ENCODE assay signal across 20 cellular contexts in the genomic region with DNA sequence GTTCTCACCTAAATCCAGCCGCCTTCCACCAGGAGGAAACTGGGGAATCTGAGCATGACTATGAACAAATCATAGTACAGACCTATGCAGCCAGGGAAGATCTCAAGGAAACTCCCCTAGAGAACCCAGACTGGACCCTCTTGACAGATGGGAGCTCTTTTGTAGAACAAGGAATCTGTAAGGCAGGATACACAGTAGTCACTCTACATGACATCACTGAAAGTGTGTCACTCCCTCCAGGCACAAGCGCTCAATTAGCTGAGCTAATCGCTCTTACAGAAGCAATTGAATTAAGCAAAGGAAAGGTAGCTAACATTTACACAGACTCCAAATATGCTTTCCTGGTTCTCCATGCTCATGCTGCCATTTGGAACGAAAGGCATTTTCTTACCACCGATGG. TPM values are rescaled to one million over a fixed set of nuclear protein-coding genes. Genes with fewer than 3 reads are reported as not detected.
"Had no signal": no experiment of that assay in that cellular context is flagged by ENCODE, and none has a peak within 500 bp of the region (broad histone marks: within the 10 kb centered on the region; RNA-seq: fewer than 3 reads in every experiment).

No MANE protein-coding gene starts in this region.

- H3K27ac Mint-ChIP-seq: activated naive CD8-positive, alpha-beta T cell treated with anti-CD3 and anti-CD28 coated beads, Interleukin-2, amount 10 ng/mL, durations not matched to agents 7 days and 5 days; mesothelial cell of epicardium; stimulated activated naive CD8-positive, alpha-beta T cell treated with anti-CD3 and anti-CD28 coated beads, Interleukin-15, amount 100 ng/mL, for 72 hours; WTC11 had no signal

- H3K27me3 ChIP-seq: gastroesophageal sphincter, spleen, upper lobe of left lung had no signal

- H3K27me3 Mint-ChIP-seq: activated naive CD8-positive, alpha-beta T cell treated with anti-CD3 and anti-CD28 coated beads, Interleukin-2, amount 10 ng/mL, durations not matched to agents 7 days and 5 days; stimulated activated naive CD8-positive, alpha-beta T cell treated with anti-CD3 and anti-CD28 coated beads, Interleukin-15, amount 100 ng/mL, for 72 hours had no signal

- ATAC-seq: gastroesophageal sphincter; left colon; lower lobe of right lung; sciatic nerve; stimulated activated naive CD8-positive, alpha-beta T cell treated with anti-CD3 and anti-CD28 coated beads, Interleukin-15, amount 100 ng/mL, for 72 hours; WTC11 had no signal

- H3K4me3 Mint-ChIP-seq: activated naive CD8-positive, alpha-beta T cell treated with anti-CD3 and anti-CD28 coated beads, Interleukin-2, amount 10 ng/mL, durations not matched to agents 7 days and 5 days; mesothelial cell of epicardium; neural crest cell; stimulated activated naive CD8-positive, alpha-beta T cell treated with anti-CD3 and anti-CD28 coated beads, Interleukin-15, amount 100 ng/mL, for 72 hours; WTC11 had no signal

- H3K36me3 ChIP-seq: gastroesophageal sphincter, lower lobe of right lung, upper lobe of left lung had no signal

- H3K9me3 ChIP-seq: gastroesophageal sphincter, lower lobe of right lung had no signal

- H3K4me3 ChIP-seq: gastroesophageal sphincter, lower lobe of right lung, spleen, upper lobe of left lung had no signal

- H3K27ac ChIP-seq: gastroesophageal sphincter, lower lobe of right lung, spleen, upper lobe of left lung had no signal

- DNase-seq: activated CD4-positive, alpha-beta T cell treated with anti-CD3 and anti-CD28 coated beads for 48 hours; activated naive CD8-positive, alpha-beta T cell treated with anti-CD3 and anti-CD28 coated beads, Interleukin-2, amount 10 ng/mL, durations not matched to agents 7 days and 5 days; aorta; dermis blood vessel endothelial cell; left colon; lower lobe of right lung; spleen; stimulated activated naive CD8-positive, alpha-beta T cell treated with anti-CD3 and anti-CD28 coated beads, Interleukin-15, amount 100 ng/mL, for 72 hours; T-helper 2 cell; upper lobe of left lung had no signal

RNA-seq across cellular contexts. Expression of a gene that starts 36.8 kb away (rescaled TPM):
- total RNA-seq: activated CD8-positive, alpha-beta memory T cell treated with anti-CD3 and anti-CD28 coated beads for 36 hours; activated naive CD8-positive, alpha-beta T cell treated with anti-CD3 and anti-CD28 coated beads, Interleukin-2, amount 10 ng/mL, durations not matched to agents 7 days and 5 days; chondrocyte; dermis blood vessel endothelial cell; epithelial cell of proximal tubule; neural crest cell; osteocyte; pulmonary artery endothelial cell; WTC11 had no signal
